1 cellular context compared by ENCODE assay signal in the genomic region with DNA sequence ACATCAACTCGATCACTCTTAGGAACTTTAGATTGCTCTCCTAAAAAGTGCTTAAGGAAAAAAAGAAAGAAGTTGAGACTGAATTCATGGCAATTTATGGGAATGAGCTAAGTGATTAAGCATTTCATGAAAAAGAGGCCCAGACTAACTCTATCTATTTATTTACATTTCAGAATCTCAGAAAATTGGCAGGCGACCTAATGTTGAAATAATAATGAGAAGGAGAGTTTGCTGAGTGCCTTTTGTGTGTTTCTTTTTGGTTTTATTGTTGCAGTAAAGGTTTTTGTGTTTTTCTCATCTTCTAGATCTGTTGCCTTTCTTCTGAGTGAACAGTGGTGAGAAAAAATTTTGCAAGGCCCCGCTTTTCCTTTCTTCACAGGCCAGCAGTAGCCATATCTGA.
TF ChIP-seq lines count a peak whose summit lies in the region.

No MANE protein-coding gene starts in this region.

TF ChIP-seq in GM12878, 131 proteins besides CTCF, POLR2A, EP300 and RAD21:
- TF ChIP-seq CEBPB (IDR thresholded peaks at IDR 0.05; ENCODE audit: borderline replicate concordance in 1 of 2, low read depth in 2 of 2, low read length in 2 of 2) = no peak
